ENCODE assay signal across 8 cellular contexts in genomic region chr2:95026471-95027368, GRCh38. TPM values are rescaled to one million over a fixed set of nuclear protein-coding genes. Genes with fewer than 3 reads are reported as not detected.
DNase-seq lines count a peak whose midpoint lies in the region; ATAC-seq and TF ChIP-seq lines count a peak whose summit lies in the region.

No MANE protein-coding gene starts in this region.

- no peak for TF ChIP-seq POLR2A in gastroesophageal sphincter (IDR thresholded peaks at IDR 0.05)

- no peak for TF ChIP-seq EP300 in gastroesophageal sphincter (IDR thresholded peaks at IDR 0.05)

- 15% methylated on average over 11 to 16 of the region's 47 CpGs for WGBS in gastroesophageal sphincter (ENCODE audit: low coverage in 1 of 2), 2 donors
- WGBS in psoas muscle, 3 donors = 7 to 19% (median 12%) methylated on average over 47 of the region's 47 CpGs

- ATAC-seq in gastroesophageal sphincter (no peak), psoas muscle (no peak), HG02798 (IDR thresholded peaks at IDR 0.05; ENCODE audit: poor library complexity, unreplicated experiment) (no peak)

- H3K9me3 ChIP-seq in WERI-Rb-1 (ENCODE audit: severe bottlenecking) (no peaks in the 10 kb centered on the region), gastroesophageal sphincter (no peaks in the 10 kb centered on the region), psoas muscle (no peaks in the 10 kb centered on the region)

- H3K36me3 ChIP-seq in GM06990 (ENCODE audit: control insufficient read depth, insufficient read depth, low read length) (no peaks in the 10 kb centered on the region), WERI-Rb-1 (no peaks in the 10 kb centered on the region), gastroesophageal sphincter (no peaks in the 10 kb centered on the region), psoas muscle (ENCODE audit: insufficient read depth in 1 of 2, low read depth in 1 of 2) (no peaks in the 10 kb centered on the region)

- H3K27me3 ChIP-seq in GM06990 (replicated peaks; ENCODE audit: control insufficient read depth, insufficient read depth, low read length) (no peaks in the 10 kb centered on the region), WERI-Rb-1 (ENCODE audit: insufficient read depth, low read depth, severe bottlenecking) (no peaks in the 10 kb centered on the region), gastroesophageal sphincter (peaks cover 81% of the 10 kb centered on the region), psoas muscle (ENCODE audit: insufficient read depth in 3 of 3, low read length in 2 of 3) (peaks cover 0 to 66% (median 19%) of the 10 kb centered on the region in 3 donors)

- intact Hi-C loops in psoas muscle (cut with DNase I) = no loop called here

- H3K4me1 ChIP-seq in gastroesophageal sphincter (peaks cover 0 to 27% (median 10%) of the 10 kb centered on the region in 3 donors), psoas muscle (peaks cover 4% of the 10 kb centered on the region)

- H3K4me3 ChIP-seq in GM06990 (replicated peaks; ENCODE audit: low read depth, low read length) (peak overlapping the region; percentile 68), WERI-Rb-1 (ENCODE audit: low read depth, low read length) (peak overlapping the region; percentile 49), gastroesophageal sphincter (peak overlapping the region; percentile 10 to 52), psoas muscle (peak overlapping the region; percentile 49)

- no peak for DNase-seq in GM06990 (ENCODE audit: extremely low read depth, insufficient read length)
- DNase-seq in WERI-Rb-1 = no peak
- peak in 1 of 2 donors; percentile 16 for DNase-seq in psoas muscle
- no peak for DNase-seq in NCI-H1048 (lab: John Stamatoyannopoulos, UW)
- no peak for DNase-seq in mesenteric fat pad (ENCODE audit: low spot score)
- DNase-seq in HT-29 (ENCODE audit: low spot score) = no peak

- H3K27ac ChIP-seq in WERI-Rb-1 (no peak overlapping the region), gastroesophageal sphincter (peak overlapping the region in 2 of 4 donors; percentile 64 to 78), psoas muscle (no peak overlapping the region)

- TF ChIP-seq CTCF in GM06990 (IDR thresholded peaks at IDR 0.05; ENCODE audit: insufficient read depth, low read length, poor library complexity, severe bottlenecking) = no peak
- no peak for TF ChIP-seq CTCF in WERI-Rb-1 (IDR thresholded peaks at IDR 0.05; ENCODE audit: low read depth, low read length)
- no peak for TF ChIP-seq CTCF in gastroesophageal sphincter (IDR thresholded peaks at IDR 0.05)
- no peak for TF ChIP-seq CTCF in psoas muscle (IDR thresholded peaks at IDR 0.05)

RNA-seq across cellular contexts. Expression of gene MAL, which starts 1.2 kb away (rescaled TPM):
- total RNA-seq in gastroesophageal sphincter (10 to 100 TPM; 21.3 to 39.8 (median 32.0) TPM), psoas muscle (under 1 TPM in 3 of 4 donors, not detected in 1; 0.53 to 0.92 (median 0.71) TPM), mesenteric fat pad (not detected)
- polyA plus RNA-seq in psoas muscle = 1 to 10 TPM in 2 of 3 donors, under 1 TPM in 1; 0.95 to 1.5 (median 1.5) TPM
- not detected in 2 replicates for total RNA-seq in HT-29 (2014; rRNA removed; shearing (Covaris generic))

Comparison
In these comparisons a context has a peak if more than half of its experiments do, and no peak if none do; other contexts are left out.
1. RNA of gene MAL, which starts 1.2 kb away (total RNA-seq): 21.3 to 39.8 TPM in gastroesophageal sphincter; 0.53 to 0.92 TPM in psoas muscle, not detected in mesenteric fat pad (single experiment) and not detected in HT-29; every median in the first group is over 10 times any median in the second.
2. Peak in every context shown above with its lines, with median percentiles within 50 percentile points of each other: H3K4me3 ChIP-seq.